In genomic region chr15:69394556-69395282, GRCh38 we compare ENCODE assay signal across 8 cellular contexts. TPM values are rescaled to one million over a fixed set of nuclear protein-coding genes. Genes with fewer than 3 reads are reported as not detected.
DNase-seq lines count a peak whose midpoint lies in the region; TF ChIP-seq lines count a peak whose summit lies in the region.

No MANE protein-coding gene starts in this region.

- intact Hi-C loops in ovary (cut with DNase I): loop anchor here (2.0 to 5.0 kb wide), 2 partner anchors 336 to 337 kb away; no protein-coding TSS in a partner anchor
- intact Hi-C loops in thyroid gland (cut with DNase I): no loop called here

- H3K9me3 ChIP-seq in ovary (no peaks in the 10 kb centered on the region), thyroid gland (no peaks in the 10 kb centered on the region)

- H3K36me3 ChIP-seq in ovary (no peaks in the 10 kb centered on the region), thyroid gland (no peaks in the 10 kb centered on the region)

- H3K4me1 ChIP-seq in ovary (ENCODE audit: insufficient read depth) (no peaks in the 10 kb centered on the region), thyroid gland (peaks cover 24 to 28% of the 10 kb centered on the region in 2 donors)

- H3K27ac ChIP-seq in ovary (peak overlapping the region in 1 of 2 donors; percentile 26), thyroid gland (no peak overlapping the region)

- TF ChIP-seq EP300 in ovary (IDR thresholded peaks at IDR 0.05): no peak

- H3K27me3 ChIP-seq in ovary: no peaks in the 10 kb centered on the region
- H3K27me3 ChIP-seq in thyroid gland: no peaks in the 10 kb centered on the region

- in situ Hi-C loops in SK-MEL-5 (cut with HindIII; ENCODE audit: low pct_unique_long_range_greater_than_20kb, low sequenced_read_pairs): no loop called here

- TF ChIP-seq POLR2A in ovary (IDR thresholded peaks at IDR 0.05) (no peak), thyroid gland (IDR thresholded peaks at IDR 0.05) (no peak)

- peak; percentile 83 to 94 (median 92) for TF ChIP-seq CTCF in ovary (IDR thresholded peaks at IDR 0.05)
- peak; percentile 81 to 97 (median 92) for TF ChIP-seq CTCF in thyroid gland (IDR thresholded peaks at IDR 0.05)

- H3K4me3 ChIP-seq in ovary (peak overlapping the region; percentile 7), thyroid gland (replicated peaks in 1 of 3) (no peak overlapping the region)

- DNase-seq in NCI-H2081 (lab: John Stamatoyannopoulos, UW) (peak; percentile 59 to 71), NCI-H2081 treated with DMSO at 0.1 percent for 48 hours (lab: John Stamatoyannopoulos, UW) (no peak), HUDEP-2 (lab: John Stamatoyannopoulos, UW; ENCODE audit: unreplicated experiment in 76 of 76) (peak in 65 of 76 experiments; percentile 5 to 85 (median 56)), SK-MEL-5 (ENCODE audit: low read depth, low spot score) (peak; percentile 82), activated gamma-delta T cell treated with Interleukin-2 at 50 U/mL for 16 hours (peak; percentile 83), germinal center (ENCODE audit: low spot score) (peak; percentile 90), ovary (peak; percentile 82 to 94 (median 89)), thyroid gland (peak; percentile 77 to 85)

- WGBS in ovary, 3 donors: 17 to 24% (median 21%) methylated on average over 36 of the region's 36 CpGs
- WGBS in thyroid gland, 2 donors: 19 to 22% methylated on average over 31 to 36 of the region's 36 CpGs

RNA-seq across cellular contexts. Expression of gene KIF23, which starts 19.4 kb away (rescaled TPM):
- total RNA-seq in SK-MEL-5 (2014; rRNA removed; shearing (Covaris generic)): 61.8 and 63.0 TPM in 2 replicates
- polyA plus RNA-seq in SK-MEL-5 (2015; cell fraction: cytosol; rRNA removed): 42.0 and 65.2 TPM in 2 replicates
- polyA plus RNA-seq in SK-MEL-5 (2015; cell fraction: nucleus; rRNA removed): 219 and 237 TPM in 2 replicates
- total RNA-seq in ovary: 1 to 10 TPM in 3 of 7 donors, under 1 TPM in 4; 0.51 to 2.6 (median 0.96) TPM
- 1 to 10 TPM; 1.6 to 3.1 TPM for polyA plus RNA-seq in ovary
- 1 to 10 TPM in 2 of 4 donors, under 1 TPM in 1, not detected in 1; 0.40 to 3.3 (median 1.2) TPM for total RNA-seq in thyroid gland

RNA-seq across cellular contexts. Expression of gene RPLP1, which starts 57.9 kb away (rescaled TPM):
- 136 and 195 TPM in 2 replicates for total RNA-seq in SK-MEL-5 (2014; rRNA removed; shearing (Covaris generic))
- 749 and 862 TPM in 2 replicates for polyA plus RNA-seq in SK-MEL-5 (2015; cell fraction: cytosol; rRNA removed)
- polyA plus RNA-seq in SK-MEL-5 (2015; cell fraction: nucleus; rRNA removed): 290 and 306 TPM in 2 replicates
- total RNA-seq in ovary (1,000 to 10,000 TPM; 1,153 to 3,255 (median 2,526) TPM), thyroid gland (1,000 to 10,000 TPM in 1 of 4 donors, 100 to 1,000 TPM in 3; 401 to 2,289 (median 606) TPM)
- polyA plus RNA-seq in ovary: 1,000 to 10,000 TPM in 1 of 2 donors, 100 to 1,000 TPM in 1; 175 to 2,320 TPM

Comparison
In these comparisons a context has a peak if more than half of its experiments do, and no peak if none do; other contexts are left out.
1. RNA of gene KIF23, which starts 19.4 kb away (total RNA-seq): 61.8 to 63.0 TPM in SK-MEL-5; 0.40 to 3.3 TPM in thyroid gland and 0.51 to 2.6 TPM in ovary; every median in the first group is over 10 times any median in the second.